ENCODE assay signal across 8 cellular contexts in the genomic region with DNA sequence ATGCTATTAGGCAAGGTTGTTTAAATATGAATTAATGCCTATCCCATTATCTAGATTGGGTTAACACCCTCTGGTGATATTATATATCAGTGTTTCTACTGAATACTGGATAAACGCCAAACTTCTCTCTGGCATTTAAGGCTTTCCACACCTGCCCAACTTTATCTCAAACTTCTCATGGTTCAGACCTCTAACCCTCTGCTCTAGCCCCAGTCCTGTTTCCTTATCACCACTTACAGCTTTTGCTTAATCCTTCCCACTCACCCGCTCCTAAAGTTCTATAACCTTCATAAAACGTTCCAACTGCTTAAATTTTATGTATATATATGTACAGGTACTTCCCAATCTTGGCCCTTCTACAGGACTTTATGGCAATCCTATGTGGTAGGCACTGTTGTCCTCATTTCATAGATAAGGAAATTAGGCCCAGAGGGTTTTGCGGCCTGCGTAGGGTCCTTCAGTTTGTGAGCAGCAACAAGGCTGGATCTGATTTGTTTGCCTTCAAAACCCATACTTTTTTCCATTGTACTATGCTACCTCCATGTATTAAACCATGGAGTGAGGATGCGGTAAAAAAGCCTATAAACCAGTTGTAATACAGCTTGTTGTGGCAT. TPM values are rescaled to one million over a fixed set of nuclear protein-coding genes. Genes with fewer than 3 reads are reported as not detected.
DNase-seq lines count a peak whose midpoint lies in the region; ATAC-seq and TF ChIP-seq lines count a peak whose summit lies in the region.

No MANE protein-coding gene starts in this region.

- H3K9me3 Mint-ChIP-seq in activated T-cell treated with anti-CD3 and anti-CD28 coated beads, Interleukin-2, amount 50 U/mL, for 4 hours = no peaks in the 10 kb centered on the region
- H3K9me3 Mint-ChIP-seq in activated T-helper 17 cell treated with anti-CD3 and anti-CD28 coated beads, Interleukin-2, amount 50 U/mL, for 72 hours = no peaks in the 10 kb centered on the region

- no peak for DNase-seq in activated T-cell treated with anti-CD3 and anti-CD28 coated beads, Interleukin-2, amount 50 U/mL, for 4 hours
- no peak for DNase-seq in activated T-cell treated with anti-CD3 and anti-CD28 coated beads, Interleukin-2, amount 50 U/mL, for 1 hour
- DNase-seq in left lung (no peak), tibial nerve (ENCODE audit: low spot score in 2 of 2) (no peak), foreskin keratinocyte (no peak), NCI-H2029 (lab: John Stamatoyannopoulos, UW) (no peak), NCI-H187 (lab: John Stamatoyannopoulos, UW) (no peak)

- WGBS in tibial nerve, 2 donors = 76 to 79% methylated on average over 6 of the region's 6 CpGs

- H3K27ac ChIP-seq in left lung (no peak overlapping the region), tibial nerve (peak overlapping the region; percentile 48 to 93 (median 88)), foreskin keratinocyte (no peak overlapping the region)

- no peak for TF ChIP-seq CTCF in left lung (IDR thresholded peaks at IDR 0.05)
- no peak for TF ChIP-seq CTCF in tibial nerve (IDR thresholded peaks at IDR 0.05)
- TF ChIP-seq CTCF in foreskin keratinocyte (conservative IDR thresholded peaks at IDR 0.05) = no peak

- peaks cover 0 to 20% of the 10 kb centered on the region in 2 donors for H3K36me3 ChIP-seq in left lung
- peaks cover 0 to 24% (median 0%) of the 10 kb centered on the region in 3 donors for H3K36me3 ChIP-seq in tibial nerve

- H3K4me3 ChIP-seq in left lung (peak overlapping the region; percentile 90 to 95), tibial nerve (peak overlapping the region in 2 of 4 donors; percentile 72 to 90)

- H3K27me3 Mint-ChIP-seq in activated T-cell treated with anti-CD3 and anti-CD28 coated beads, Interleukin-2, amount 50 U/mL, for 4 hours (ENCODE audit: low read depth) = no peaks in the 10 kb centered on the region
- H3K27me3 Mint-ChIP-seq in activated T-helper 17 cell treated with anti-CD3 and anti-CD28 coated beads, Interleukin-2, amount 50 U/mL, for 72 hours = no peaks in the 10 kb centered on the region

- no peak for TF ChIP-seq EP300 in tibial nerve (IDR thresholded peaks at IDR 0.05)

- no peaks in the 10 kb centered on the region for H3K9me3 ChIP-seq in left lung
- H3K9me3 ChIP-seq in tibial nerve = no peaks in the 10 kb centered on the region

- H3K27ac Mint-ChIP-seq in activated T-helper 17 cell treated with anti-CD3 and anti-CD28 coated beads, Interleukin-2, amount 50 U/mL, for 72 hours = peak overlapping the region; percentile 60

- ATAC-seq in activated T-cell treated with anti-CD3 and anti-CD28 coated beads, Interleukin-2, amount 50 U/mL, for 4 hours = no peak
- no peak for ATAC-seq in activated T-helper 17 cell treated with anti-CD3 and anti-CD28 coated beads, Interleukin-2, amount 50 U/mL, for 72 hours (replicated peaks)
- ATAC-seq in left lung (no peak), foreskin keratinocyte (no peak)

- H3K4me1 ChIP-seq in left lung (peaks cover 15 to 65% of the 10 kb centered on the region in 2 donors), tibial nerve (peaks cover 0 to 27% (median 8%) of the 10 kb centered on the region in 4 donors), foreskin keratinocyte (peaks cover 10% of the 10 kb centered on the region)

- H3K4me3 Mint-ChIP-seq in activated T-cell treated with anti-CD3 and anti-CD28 coated beads, Interleukin-2, amount 50 U/mL, for 4 hours = peak overlapping the region; percentile 88
- H3K4me3 Mint-ChIP-seq in activated T-helper 17 cell treated with anti-CD3 and anti-CD28 coated beads, Interleukin-2, amount 50 U/mL, for 72 hours = peak overlapping the region; percentile 85

- intact Hi-C loops in left lung (cut with DNase I) = no loop called here

- no peak for TF ChIP-seq POLR2A in tibial nerve (IDR thresholded peaks at IDR 0.05)

- peaks cover 15% of the 10 kb centered on the region for H3K36me3 Mint-ChIP-seq in activated T-cell treated with anti-CD3 and anti-CD28 coated beads, Interleukin-2, amount 50 U/mL, for 4 hours (ENCODE audit: insufficient read depth)
- H3K36me3 Mint-ChIP-seq in activated T-helper 17 cell treated with anti-CD3 and anti-CD28 coated beads, Interleukin-2, amount 50 U/mL, for 72 hours (ENCODE audit: low read depth) = peaks cover 11% of the 10 kb centered on the region

- H3K27me3 ChIP-seq in left lung (no peaks in the 10 kb centered on the region), tibial nerve (no peaks in the 10 kb centered on the region), foreskin keratinocyte (no peaks in the 10 kb centered on the region)

- H3K4me1 Mint-ChIP-seq in activated T-cell treated with anti-CD3 and anti-CD28 coated beads, Interleukin-2, amount 50 U/mL, for 4 hours (ENCODE audit: low read depth) = peaks cover 25% of the 10 kb centered on the region
- H3K4me1 Mint-ChIP-seq in activated T-helper 17 cell treated with anti-CD3 and anti-CD28 coated beads, Interleukin-2, amount 50 U/mL, for 72 hours = peaks cover 21% of the 10 kb centered on the region

RNA-seq across cellular contexts. Expression of gene LPCAT3, which starts 1.2 kb away (rescaled TPM):
- 10 to 100 TPM; 24.4 to 27.6 (median 25.0) TPM for total RNA-seq in activated T-cell treated with anti-CD3 and anti-CD28 coated beads, Interleukin-2, amount 50 U/mL, for 4 hours
- 10 to 100 TPM; 13.2 to 34.8 TPM for total RNA-seq in activated T-helper 17 cell treated with anti-CD3 and anti-CD28 coated beads, Interleukin-2, amount 50 U/mL, for 72 hours
- total RNA-seq in left lung (100 to 1,000 TPM in 1 of 2 donors, 10 to 100 TPM in 1; 74.5 to 108 TPM), tibial nerve (10 to 100 TPM; 19.7 to 29.7 (median 23.8) TPM), foreskin keratinocyte (24.0 and 25.4 TPM in 2 replicates)
- 23.9 and 26.6 TPM in 2 replicates for polyA plus RNA-seq in foreskin keratinocyte

RNA-seq across cellular contexts. Expression of gene C1S, which starts 43.5 kb away (rescaled TPM):
- 1 to 10 TPM; 1.6 to 1.7 (median 1.6) TPM for total RNA-seq in activated T-cell treated with anti-CD3 and anti-CD28 coated beads, Interleukin-2, amount 50 U/mL, for 4 hours
- 10 to 100 TPM in 1 of 2 donors, 1 to 10 TPM in 1; 6.9 to 13.1 TPM for total RNA-seq in activated T-helper 17 cell treated with anti-CD3 and anti-CD28 coated beads, Interleukin-2, amount 50 U/mL, for 72 hours
- 100 to 1,000 TPM; 302 to 326 TPM for total RNA-seq in left lung
- total RNA-seq in tibial nerve = 1,000 to 10,000 TPM in 1 of 4 donors, 100 to 1,000 TPM in 3; 415 to 1,129 (median 638) TPM
- 1.3 and 1.9 TPM in 2 replicates for total RNA-seq in foreskin keratinocyte
- polyA plus RNA-seq in foreskin keratinocyte = 0.97 and 1.0 TPM in 2 replicates

RNA-seq across cellular contexts. Expression of gene EMG1, which starts 46.4 kb away (rescaled TPM):
- total RNA-seq in activated T-cell treated with anti-CD3 and anti-CD28 coated beads, Interleukin-2, amount 50 U/mL, for 4 hours = 100 to 1,000 TPM; 215 to 254 (median 223) TPM
- 10 to 100 TPM; 50.9 to 90.5 TPM for total RNA-seq in activated T-helper 17 cell treated with anti-CD3 and anti-CD28 coated beads, Interleukin-2, amount 50 U/mL, for 72 hours
- total RNA-seq in left lung = 10 to 100 TPM; 36.3 to 46.6 TPM
- total RNA-seq in tibial nerve = 10 to 100 TPM; 27.7 to 37.7 (median 35.9) TPM
- 103 and 111 TPM in 2 replicates for total RNA-seq in foreskin keratinocyte
- polyA plus RNA-seq in foreskin keratinocyte = 115 and 133 TPM in 2 replicates

RNA-seq across cellular contexts. Expression of gene PHB2, which starts 46.6 kb away (rescaled TPM):
- total RNA-seq in activated T-cell treated with anti-CD3 and anti-CD28 coated beads, Interleukin-2, amount 50 U/mL, for 4 hours = 100 to 1,000 TPM; 619 to 718 (median 635) TPM
- total RNA-seq in activated T-helper 17 cell treated with anti-CD3 and anti-CD28 coated beads, Interleukin-2, amount 50 U/mL, for 72 hours = 100 to 1,000 TPM; 285 to 436 TPM
- 100 to 1,000 TPM; 113 to 142 TPM for total RNA-seq in left lung
- total RNA-seq in tibial nerve = 100 to 1,000 TPM; 138 to 178 (median 149) TPM
- 267 and 290 TPM in 2 replicates for total RNA-seq in foreskin keratinocyte
- 271 and 299 TPM in 2 replicates for polyA plus RNA-seq in foreskin keratinocyte

Comparison
In these comparisons a context has a peak if more than half of its experiments do, and no peak if none do; other contexts are left out.
1. H3K27ac ChIP-seq: peak in tibial nerve (4 of 4); none in left lung (0 of 2) and foreskin keratinocyte (single experiment).
2. RNA of gene C1S, which starts 43.5 kb away (total RNA-seq): 415 to 1,129 TPM in tibial nerve and 302 to 326 TPM in left lung; 6.9 to 13.1 TPM in activated T-helper 17 cell treated with anti-CD3 and anti-CD28 coated beads, Interleukin-2, amount 50 U/mL, for 72 hours, 1.6 to 1.7 TPM in activated T-cell treated with anti-CD3 and anti-CD28 coated beads, Interleukin-2, amount 50 U/mL, for 4 hours and 1.3 to 1.9 TPM in foreskin keratinocyte; every median in the first group is over 10 times any median in the second.